26 cellular contexts compared by ENCODE assay signal in the genomic region with DNA sequence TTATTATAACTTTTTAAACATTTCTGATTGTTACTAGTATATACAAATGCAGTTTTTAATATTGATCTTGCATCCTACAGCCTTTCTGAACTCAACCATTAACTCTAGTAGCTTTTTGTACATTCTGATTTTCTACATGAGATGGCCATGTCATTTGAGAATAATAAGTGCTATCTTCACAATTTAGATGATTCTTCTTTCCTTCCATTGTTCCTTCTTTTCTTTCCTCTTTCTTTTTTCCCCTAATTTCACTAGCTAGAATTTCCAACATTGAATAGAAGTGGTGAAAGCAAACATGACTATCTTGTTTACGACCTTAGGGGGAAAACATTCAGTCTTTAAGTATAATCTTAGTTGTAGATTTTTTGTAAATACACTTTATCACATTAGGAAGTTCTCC.
"Had no signal": no experiment of that assay in that cellular context is flagged by ENCODE, and none has a peak within 500 bp of the region (broad histone marks: within the 10 kb centered on the region; RNA-seq: fewer than 3 reads in every experiment).

No MANE protein-coding gene starts in this region.

- H3K9me3 ChIP-seq: stomach, suprapubic skin, thoracic aorta, thyroid gland, tibial artery, tibial nerve, transverse colon, upper lobe of left lung, upper lobe of right lung, uterus, vagina had no signal

- H3K4me1 ChIP-seq: stomach, suprapubic skin, thyroid gland, tibial artery, tibial nerve, transverse colon, upper lobe of left lung, upper lobe of right lung, uterus, vagina had no signal

- ATAC-seq: stimulated activated effector memory CD8-positive, alpha-beta T cell treated with anti-CD3 and anti-CD28 coated beads, Interleukin-12 subunit alpha, Interleukin-12 subunit beta, amount 100 ng/mL, for 72 hours; stimulated activated memory B cell treated with anti-CD40 and anti-IgM and Interleukin-4, amounts not matched to agents 10 μg/mL and 1 μg/mL and 100 μg/mL, for 72 hours; stimulated activated naive B cell treated with anti-CD40 and anti-IgM and Interleukin-4, amounts not matched to agents 10 μg/mL and 1 μg/mL and 100 μg/mL, for 72 hours; stimulated activated naive CD8-positive, alpha-beta T cell treated with anti-CD3 and anti-CD28 coated beads, Interleukin-15, amount 100 ng/mL, for 72 hours; stimulated activated naive CD8-positive, alpha-beta T cell treated with anti-CD3 and anti-CD28 coated beads, Interleukin-15, Interleukin-2, amounts not matched to agents 100 U/mL and 50 U/mL, for 24 hours; upper lobe of right lung had no signal

- H3K36me3 ChIP-seq: stomach, suprapubic skin, thoracic aorta, thyroid gland, tibial artery, tibial nerve, transverse colon, upper lobe of left lung, upper lobe of right lung, uterus, vagina had no signal

- H3K4me3 ChIP-seq: stomach, suprapubic skin, thoracic aorta, thyroid gland, tibial artery, tibial nerve, transverse colon, upper lobe of left lung, upper lobe of right lung, uterus, vagina had no signal

- DNase-seq: stimulated activated CD4-positive, alpha-beta T cell treated with anti-CD3 and anti-CD28 coated beads, Interleukin-2, amount 100 ng/mL, for 48 hours; stimulated activated CD4-positive, alpha-beta T cell treated with anti-CD3 and anti-CD28 coated beads, Interleukin-4, amount 100 ng/mL, for 1 hour; stimulated activated CD4-positive, alpha-beta T cell treated with anti-CD3 and anti-CD28 coated beads, Interleukin-4, amount 100 ng/mL, for 24 hours; stimulated activated CD4-positive, alpha-beta T cell treated with anti-CD3 and anti-CD28 coated beads, Interleukin-4, amount 100 ng/mL, for 4 hours; stimulated activated CD8-positive, alpha-beta memory T cell treated with anti-CD3 and anti-CD28 coated beads, Interleukin-4, amount 100 ng/mL, for 48 hours; stimulated activated naive B cell treated with anti-CD40 and anti-IgM and Interleukin-4, amounts not matched to agents 10 μg/mL and 1 μg/mL and 100 μg/mL, for 72 hours; stimulated activated naive CD4-positive, alpha-beta T cell; stimulated activated naive CD4-positive, alpha-beta T cell treated with Interleukin-2 at 50 U/mL for 16 hours; stimulated activated naive CD8-positive, alpha-beta T cell treated with anti-CD3 and anti-CD28 coated beads, Interleukin-15, amount 100 ng/mL, for 72 hours; stimulated activated naive CD8-positive, alpha-beta T cell treated with anti-CD3 and anti-CD28 coated beads, Interleukin-15, Interleukin-2, amounts not matched to agents 100 U/mL and 50 U/mL, for 24 hours; stomach; substantia nigra; thyroid gland; tibial artery; transverse colon; trophoblast cell; upper lobe of left lung; upper lobe of right lung; uterus had no signal

- H3K27me3 ChIP-seq: stomach, suprapubic skin, thyroid gland, tibial artery, tibial nerve, transverse colon, upper lobe of left lung, upper lobe of right lung, uterus, vagina had no signal

- H3K27ac ChIP-seq: stomach, suprapubic skin, thoracic aorta, thyroid gland, tibial artery, tibial nerve, transverse colon, upper lobe of left lung, upper lobe of right lung, uterus, vagina had no signal

- FAIRE-seq: urothelium cell line had no signal
